Comparison of ENCODE assay signal across 19 cellular contexts in genomic region chr1:100396651-100397050, GRCh38. TPM values are rescaled to one million over a fixed set of nuclear protein-coding genes. Genes with fewer than 3 reads are reported as not detected.
DNase-seq lines count a peak whose midpoint lies in the region; ATAC-seq and TF ChIP-seq lines count a peak whose summit lies in the region.
"Had no signal": no experiment of that assay in that cellular context is flagged by ENCODE, and none has a peak within 500 bp of the region (broad histone marks: within the 10 kb centered on the region; RNA-seq: fewer than 3 reads in every experiment).

No MANE protein-coding gene starts in this region.

- intact Hi-C loops in activated CD4-positive, alpha-beta T cell treated with anti-CD3 and anti-CD28 coated beads for 36 hours (cut with DNase I, micrococcal nuclease) = loop anchor here in 1 of 2 experiments (1.0 to 2.0 kb wide), 2 partner anchors 19 to 56 kb away; no protein-coding TSS in a partner anchor
- intact Hi-C loops in natural killer cell (cut with micrococcal nuclease) = loop anchor here (2.0 to 10.0 kb wide), 6 partner anchors 18 to 918 kb away; partner anchors contain the start of genes CDC14A and RTCA
- intact Hi-C loops in dorsolateral prefrontal cortex (cut with DNase I) = no loop called here

- H3K9me3 Mint-ChIP-seq in activated CD4-positive, alpha-beta T cell treated with anti-CD3 and anti-CD28 coated beads for 36 hours (ENCODE audit: low read depth) = no peaks in the 10 kb centered on the region
- H3K9me3 Mint-ChIP-seq in activated naive CD4-positive, alpha-beta T cell treated with anti-CD3 and anti-CD28 coated beads, Interleukin-2, amount 50 U/mL, for 72 hours = no peaks in the 10 kb centered on the region
- no peaks in the 10 kb centered on the region for H3K9me3 Mint-ChIP-seq in natural killer cell
- H3K9me3 Mint-ChIP-seq: activated B cell treated with CpG ODN at 0.5 μM for 24 hours; stimulated activated naive B cell treated with anti-CD40 and anti-IgM and Interleukin-4, amounts not matched to agents 10 μg/mL and 1 μg/mL and 100 μg/mL, for 72 hours had no signal

- H3K4me3 ChIP-seq in LNCaP clone FGC (ENCODE audit: low read depth, low read length) = no peak overlapping the region
- H3K4me3 ChIP-seq in dorsolateral prefrontal cortex = no peak overlapping the region
- H3K4me3 ChIP-seq: gastrocnemius medialis, upper lobe of right lung had no signal

- CTCF ChIA-PET in activated CD4-positive, alpha-beta T cell treated with anti-CD3 and anti-CD28 coated beads for 36 hours (lab: Charles Lee) = interaction anchor here (0.6 to 2.3 kb wide), 12 partner anchors 9 to 1386 kb away, joined by 3 to 7 read pairs (median 4); no protein-coding TSS in a partner anchor

- H3K4me3 Mint-ChIP-seq in activated CD4-positive, alpha-beta T cell treated with anti-CD3 and anti-CD28 coated beads for 36 hours = no peak overlapping the region
- H3K4me3 Mint-ChIP-seq in natural killer cell = peak overlapping the region; percentile 72
- H3K4me3 Mint-ChIP-seq: activated B cell treated with CpG ODN at 0.5 μM for 24 hours; stimulated activated naive B cell treated with anti-CD40 and anti-IgM and Interleukin-4, amounts not matched to agents 10 μg/mL and 1 μg/mL and 100 μg/mL, for 72 hours had no signal

- H3K4me1 Mint-ChIP-seq in activated CD4-positive, alpha-beta T cell treated with anti-CD3 and anti-CD28 coated beads for 36 hours = peaks cover 87% of the 10 kb centered on the region
- peaks cover 77% of the 10 kb centered on the region in 2 donors for H3K4me1 Mint-ChIP-seq in natural killer cell

- peak; percentile 39 for ATAC-seq in activated CD4-positive, alpha-beta T cell treated with anti-CD3 and anti-CD28 coated beads for 36 hours
- ATAC-seq in activated naive CD4-positive, alpha-beta T cell treated with anti-CD3 and anti-CD28 coated beads, Interleukin-2, amount 50 U/mL, for 72 hours = peak; percentile 23 to 48
- ATAC-seq in natural killer cell (peak; percentile 67 to 79 (median 77)), HG03159 (IDR thresholded peaks at IDR 0.05; ENCODE audit: unreplicated experiment) (no peak)
- ATAC-seq: gastrocnemius medialis; SK-N-SH treated with all-trans-retinoic acid at 6 μM for 48 hours; stimulated activated naive B cell treated with anti-CD40 and anti-IgM and Interleukin-4, amounts not matched to agents 10 μg/mL and 1 μg/mL and 100 μg/mL, for 72 hours; upper lobe of right lung had no signal

- TF ChIP-seq CTCF in LNCaP clone FGC (IDR thresholded peaks at IDR 0.05; ENCODE audit: control insufficient read depth, extremely low read depth, insufficient read depth) = peak; percentile 25; the same call in 1 of the 2 replicates
- TF ChIP-seq CTCF in natural killer cell (IDR thresholded peaks at IDR 0.05) = no peak
- peak in 1 of 56 donors; percentile 16 for TF ChIP-seq CTCF in dorsolateral prefrontal cortex (IDR thresholded peaks at IDR 0.05 in 54 of 56, conservative IDR thresholded peaks at IDR 0.05 in 2 of 56; ENCODE audit: low read depth in 1 of 56, partially characterized antibody in 56 of 56)

- peaks cover 32% of the 10 kb centered on the region for H3K36me3 Mint-ChIP-seq in activated CD4-positive, alpha-beta T cell treated with anti-CD3 and anti-CD28 coated beads for 36 hours (ENCODE audit: low read depth)
- H3K36me3 Mint-ChIP-seq in activated naive CD4-positive, alpha-beta T cell treated with anti-CD3 and anti-CD28 coated beads, Interleukin-2, amount 50 U/mL, for 72 hours = peaks cover 8 to 21% of the 10 kb centered on the region in 2 donors
- H3K36me3 Mint-ChIP-seq in natural killer cell = no peaks in the 10 kb centered on the region

- DNase-seq in activated CD4-positive, alpha-beta T cell treated with anti-CD3 and anti-CD28 coated beads for 36 hours = no peak
- DNase-seq in activated CD4-positive, alpha-beta T cell treated with anti-CD3 and anti-CD28 coated beads for 4 hours = no peak
- DNase-seq in LNCaP clone FGC (ENCODE audit: low read depth) (no peak), natural killer cell (no peak), dorsolateral prefrontal cortex (no peak), middle frontal gyrus (ENCODE audit: extremely low spot score, low spot score) (no peak)
- no peak for DNase-seq in activated naive CD4-positive, alpha-beta T cell treated with anti-CD3 and anti-CD28 coated beads, Interleukin-2, amount 50 U/mL, for 72 hours (ENCODE audit: low spot score in 2 of 2)
- DNase-seq: activated B cell treated with CpG ODN at 0.5 μM for 24 hours; activated effector memory CD4-positive, alpha-beta T cell treated with anti-CD3 and anti-CD28 coated beads, Interleukin-2, amount 50 U/mL, for 16 hours; gastrocnemius medialis; GDM1; mesendoderm; NCI-H1417; NCI-H345; nucleus accumbens; stimulated activated naive B cell treated with anti-CD40 and anti-IgM and Interleukin-4, amounts not matched to agents 10 μg/mL and 1 μg/mL and 100 μg/mL, for 72 hours; upper lobe of right lung had no signal

- peak overlapping the region; percentile 85 for H3K27ac Mint-ChIP-seq in activated CD4-positive, alpha-beta T cell treated with anti-CD3 and anti-CD28 coated beads for 36 hours
- H3K27ac Mint-ChIP-seq in activated naive CD4-positive, alpha-beta T cell treated with anti-CD3 and anti-CD28 coated beads, Interleukin-2, amount 50 U/mL, for 72 hours = peak overlapping the region; percentile 58 to 85
- peak overlapping the region; percentile 80 to 95 for H3K27ac Mint-ChIP-seq in natural killer cell
- H3K27ac Mint-ChIP-seq: activated B cell treated with CpG ODN at 0.5 μM for 24 hours; stimulated activated naive B cell treated with anti-CD40 and anti-IgM and Interleukin-4, amounts not matched to agents 10 μg/mL and 1 μg/mL and 100 μg/mL, for 72 hours had no signal

- H3K27me3 ChIP-seq in dorsolateral prefrontal cortex = no peaks in the 10 kb centered on the region
- H3K27me3 ChIP-seq: gastrocnemius medialis, upper lobe of right lung had no signal

- H3K27me3 Mint-ChIP-seq in activated CD4-positive, alpha-beta T cell treated with anti-CD3 and anti-CD28 coated beads for 36 hours = no peaks in the 10 kb centered on the region
- H3K27me3 Mint-ChIP-seq in natural killer cell (ENCODE audit: low read depth in 2 of 2) = no peaks in the 10 kb centered on the region
- H3K27me3 Mint-ChIP-seq: activated B cell treated with CpG ODN at 0.5 μM for 24 hours; stimulated activated naive B cell treated with anti-CD40 and anti-IgM and Interleukin-4, amounts not matched to agents 10 μg/mL and 1 μg/mL and 100 μg/mL, for 72 hours had no signal

- POLR2A ChIA-PET in activated CD4-positive, alpha-beta T cell treated with anti-CD3 and anti-CD28 coated beads for 36 hours (lab: Charles Lee) = interaction anchor here (0.5 to 0.9 kb wide), 4 partner anchors 10 to 45 kb away, joined by 4 to 7 read pairs (median 6); no protein-coding TSS in a partner anchor

- no peak overlapping the region for H3K27ac ChIP-seq in dorsolateral prefrontal cortex
- H3K27ac ChIP-seq: gastrocnemius medialis, upper lobe of right lung had no signal

RNA-seq across cellular contexts. Expression of gene CDC14A, which starts 44.3 kb away (rescaled TPM):
- 10 to 100 TPM; 12.2 to 13.6 TPM for total RNA-seq in activated CD4-positive, alpha-beta T cell treated with anti-CD3 and anti-CD28 coated beads for 36 hours
- 10 to 100 TPM; 13.0 to 16.0 TPM for total RNA-seq in activated naive CD4-positive, alpha-beta T cell treated with anti-CD3 and anti-CD28 coated beads, Interleukin-2, amount 50 U/mL, for 72 hours
- total RNA-seq in natural killer cell (10 to 100 TPM; 59.6 to 63.8 (median 60.1) TPM), dorsolateral prefrontal cortex (10 to 100 TPM in 58 of 120 experiments, 1 to 10 TPM in 62; 4.6 to 26.1 (median 9.8) TPM)
